Comparison of ENCODE assay signal across 1 cellular context in genomic region chr10:86665218-86665607, GRCh38.
TF ChIP-seq lines count a peak whose summit lies in the region.

No MANE protein-coding gene starts in this region.

TF ChIP-seq in H1, 55 proteins besides CTCF, POLR2A, EP300 and RAD21:
- TF ChIP-seq KDM5A (IDR thresholded peaks at IDR 0.05; ENCODE audit: low read length) (no peak), GTF2F1 (IDR thresholded peaks at IDR 0.05; ENCODE audit: borderline replicate concordance, low read depth, low read length) (no peak), JUN (IDR thresholded peaks at IDR 0.05; ENCODE audit: low read depth, low read length) (no peak), CEBPB (IDR thresholded peaks at IDR 0.05; ENCODE audit: low read depth, low read length) (no peak), BCL11A (IDR thresholded peaks at IDR 0.05; ENCODE audit: low read depth in 2 of 2, low read length in 2 of 2) (no peak), SIRT6 (IDR thresholded peaks at IDR 0.05; ENCODE audit: low read length) (no peak), ASH2L (IDR thresholded peaks at IDR 0.05; ENCODE audit: low read length) (no peak), FOSL1 (IDR thresholded peaks at IDR 0.05; ENCODE audit: insufficient read depth, low read depth, low read length) (no peak), KDM4A (IDR thresholded peaks at IDR 0.05; ENCODE audit: low read depth, low read length, severe bottlenecking) (no peak), YY1 (IDR thresholded peaks at IDR 0.05; ENCODE audit: low read depth, low read length) (no peak)
- TF ChIP-seq, protein P1, sequence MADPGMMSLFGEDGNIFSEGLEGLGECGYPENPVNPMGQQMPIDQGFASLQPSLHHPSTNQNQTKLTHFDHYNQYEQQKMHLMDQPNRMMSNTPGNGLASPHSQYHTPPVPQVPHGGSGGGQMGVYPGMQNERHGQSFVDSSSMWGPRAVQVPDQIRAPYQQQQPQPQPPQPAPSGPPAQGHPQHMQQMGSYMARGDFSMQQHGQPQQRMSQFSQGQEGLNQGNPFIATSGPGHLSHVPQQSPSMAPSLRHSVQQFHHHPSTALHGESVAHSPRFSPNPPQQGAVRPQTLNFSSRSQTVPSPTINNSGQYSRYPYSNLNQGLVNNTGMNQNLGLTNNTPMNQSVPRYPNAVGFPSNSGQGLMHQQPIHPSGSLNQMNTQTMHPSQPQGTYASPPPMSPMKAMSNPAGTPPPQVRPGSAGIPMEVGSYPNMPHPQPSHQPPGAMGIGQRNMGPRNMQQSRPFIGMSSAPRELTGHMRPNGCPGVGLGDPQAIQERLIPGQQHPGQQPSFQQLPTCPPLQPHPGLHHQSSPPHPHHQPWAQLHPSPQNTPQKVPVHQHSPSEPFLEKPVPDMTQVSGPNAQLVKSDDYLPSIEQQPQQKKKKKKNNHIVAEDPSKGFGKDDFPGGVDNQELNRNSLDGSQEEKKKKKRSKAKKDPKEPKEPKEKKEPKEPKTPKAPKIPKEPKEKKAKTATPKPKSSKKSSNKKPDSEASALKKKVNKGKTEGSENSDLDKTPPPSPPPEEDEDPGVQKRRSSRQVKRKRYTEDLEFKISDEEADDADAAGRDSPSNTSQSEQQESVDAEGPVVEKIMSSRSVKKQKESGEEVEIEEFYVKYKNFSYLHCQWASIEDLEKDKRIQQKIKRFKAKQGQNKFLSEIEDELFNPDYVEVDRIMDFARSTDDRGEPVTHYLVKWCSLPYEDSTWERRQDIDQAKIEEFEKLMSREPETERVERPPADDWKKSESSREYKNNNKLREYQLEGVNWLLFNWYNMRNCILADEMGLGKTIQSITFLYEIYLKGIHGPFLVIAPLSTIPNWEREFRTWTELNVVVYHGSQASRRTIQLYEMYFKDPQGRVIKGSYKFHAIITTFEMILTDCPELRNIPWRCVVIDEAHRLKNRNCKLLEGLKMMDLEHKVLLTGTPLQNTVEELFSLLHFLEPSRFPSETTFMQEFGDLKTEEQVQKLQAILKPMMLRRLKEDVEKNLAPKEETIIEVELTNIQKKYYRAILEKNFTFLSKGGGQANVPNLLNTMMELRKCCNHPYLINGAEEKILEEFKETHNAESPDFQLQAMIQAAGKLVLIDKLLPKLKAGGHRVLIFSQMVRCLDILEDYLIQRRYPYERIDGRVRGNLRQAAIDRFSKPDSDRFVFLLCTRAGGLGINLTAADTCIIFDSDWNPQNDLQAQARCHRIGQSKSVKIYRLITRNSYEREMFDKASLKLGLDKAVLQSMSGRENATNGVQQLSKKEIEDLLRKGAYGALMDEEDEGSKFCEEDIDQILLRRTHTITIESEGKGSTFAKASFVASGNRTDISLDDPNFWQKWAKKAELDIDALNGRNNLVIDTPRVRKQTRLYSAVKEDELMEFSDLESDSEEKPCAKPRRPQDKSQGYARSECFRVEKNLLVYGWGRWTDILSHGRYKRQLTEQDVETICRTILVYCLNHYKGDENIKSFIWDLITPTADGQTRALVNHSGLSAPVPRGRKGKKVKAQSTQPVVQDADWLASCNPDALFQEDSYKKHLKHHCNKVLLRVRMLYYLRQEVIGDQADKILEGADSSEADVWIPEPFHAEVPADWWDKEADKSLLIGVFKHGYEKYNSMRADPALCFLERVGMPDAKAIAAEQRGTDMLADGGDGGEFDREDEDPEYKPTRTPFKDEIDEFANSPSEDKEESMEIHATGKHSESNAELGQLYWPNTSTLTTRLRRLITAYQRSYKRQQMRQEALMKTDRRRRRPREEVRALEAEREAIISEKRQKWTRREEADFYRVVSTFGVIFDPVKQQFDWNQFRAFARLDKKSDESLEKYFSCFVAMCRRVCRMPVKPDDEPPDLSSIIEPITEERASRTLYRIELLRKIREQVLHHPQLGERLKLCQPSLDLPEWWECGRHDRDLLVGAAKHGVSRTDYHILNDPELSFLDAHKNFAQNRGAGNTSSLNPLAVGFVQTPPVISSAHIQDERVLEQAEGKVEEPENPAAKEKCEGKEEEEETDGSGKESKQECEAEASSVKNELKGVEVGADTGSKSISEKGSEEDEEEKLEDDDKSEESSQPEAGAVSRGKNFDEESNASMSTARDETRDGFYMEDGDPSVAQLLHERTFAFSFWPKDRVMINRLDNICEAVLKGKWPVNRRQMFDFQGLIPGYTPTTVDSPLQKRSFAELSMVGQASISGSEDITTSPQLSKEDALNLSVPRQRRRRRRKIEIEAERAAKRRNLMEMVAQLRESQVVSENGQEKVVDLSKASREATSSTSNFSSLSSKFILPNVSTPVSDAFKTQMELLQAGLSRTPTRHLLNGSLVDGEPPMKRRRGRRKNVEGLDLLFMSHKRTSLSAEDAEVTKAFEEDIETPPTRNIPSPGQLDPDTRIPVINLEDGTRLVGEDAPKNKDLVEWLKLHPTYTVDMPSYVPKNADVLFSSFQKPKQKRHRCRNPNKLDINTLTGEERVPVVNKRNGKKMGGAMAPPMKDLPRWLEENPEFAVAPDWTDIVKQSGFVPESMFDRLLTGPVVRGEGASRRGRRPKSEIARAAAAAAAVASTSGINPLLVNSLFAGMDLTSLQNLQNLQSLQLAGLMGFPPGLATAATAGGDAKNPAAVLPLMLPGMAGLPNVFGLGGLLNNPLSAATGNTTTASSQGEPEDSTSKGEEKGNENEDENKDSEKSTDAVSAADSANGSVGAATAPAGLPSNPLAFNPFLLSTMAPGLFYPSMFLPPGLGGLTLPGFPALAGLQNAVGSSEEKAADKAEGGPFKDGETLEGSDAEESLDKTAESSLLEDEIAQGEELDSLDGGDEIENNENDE (IDR thresholded peaks at IDR 0.05; ENCODE audit: insufficient replicate concordance, low read length) = no peak
